Comparison of ENCODE assay signal across 24 cellular contexts in genomic region chr9:27534658-27535209, GRCh38. TPM values are rescaled to one million over a fixed set of nuclear protein-coding genes. Genes with fewer than 3 reads are reported as not detected.
DNase-seq lines count a peak whose midpoint lies in the region; TF ChIP-seq lines count a peak whose summit lies in the region.
"Had no signal": no experiment of that assay in that cellular context is flagged by ENCODE, and none has a peak within 500 bp of the region (broad histone marks: within the 10 kb centered on the region; RNA-seq: fewer than 3 reads in every experiment).

No MANE protein-coding gene starts in this region.

- no peaks in the 10 kb centered on the region for H3K27me3 Mint-ChIP-seq in activated CD4-positive, alpha-beta memory T cell treated with anti-CD3 and anti-CD28 coated beads for 36 hours
- H3K27me3 Mint-ChIP-seq: CD4-positive, alpha-beta memory T cell had no signal

- intact Hi-C loops in ascending aorta (cut with DNase I) (no loop called here), ovary (cut with DNase I) (loop anchor here in 1 of 4 donors (5.0 kb wide), 1 partner anchor 197 kb away; no protein-coding TSS in a partner anchor), thyroid gland (cut with DNase I) (no loop called here)
- intact Hi-C loops in activated CD4-positive, alpha-beta memory T cell treated with anti-CD3 and anti-CD28 coated beads for 36 hours (cut with micrococcal nuclease): no loop called here

- H3K9me3 ChIP-seq in ascending aorta (no peaks in the 10 kb centered on the region), ovary (no peaks in the 10 kb centered on the region), thyroid gland (no peaks in the 10 kb centered on the region), SJCRH30 (replicated peaks) (no peaks in the 10 kb centered on the region)
- H3K9me3 ChIP-seq: neutrophil had no signal

- TF ChIP-seq EP300 in ovary (IDR thresholded peaks at IDR 0.05): no peak

- DNase-seq in ascending aorta (ENCODE audit: low spot score in 2 of 2) (no peak), kidney tubule cell (ENCODE audit: low spot score) (peak; percentile 43), ovary (no peak), thyroid gland (peak in 1 of 2 donors; percentile 7), T-helper 2 cell (no peak), SJCRH30 (no peak), NCI-H1105 (lab: John Stamatoyannopoulos, UW) (no peak)
- no peak for DNase-seq in activated CD4-positive, alpha-beta memory T cell treated with anti-CD3 and anti-CD28 coated beads for 36 hours
- DNase-seq: activated CD4-positive, alpha-beta T cell treated with anti-CD3 and anti-CD28 coated beads, Interleukin-2, amount 50 U/mL, for 1 hour; activated CD8-positive, alpha-beta memory T cell treated with anti-CD3 and anti-CD28 coated beads, Interleukin-2, amount 50 U/mL, for 4 hours; activated effector memory CD4-positive, alpha-beta T cell treated with Interleukin-2 at 50 U/mL for 16 hours; CD4-positive, alpha-beta memory T cell; DMS153; islet precursor cell; NCI-H187; NCI-H82; OCI-M1; SHP77; T-helper 1 cell had no signal

- POLR2A ChIA-PET in activated CD4-positive, alpha-beta memory T cell treated with anti-CD3 and anti-CD28 coated beads for 36 hours (lab: Charles Lee): no interaction called here

- H3K27me3 ChIP-seq in ascending aorta (no peaks in the 10 kb centered on the region), ovary (no peaks in the 10 kb centered on the region), thyroid gland (no peaks in the 10 kb centered on the region), SJCRH30 (no peaks in the 10 kb centered on the region)

- TF ChIP-seq POLR2A in ovary (IDR thresholded peaks at IDR 0.05): no peak
- no peak for TF ChIP-seq POLR2A in thyroid gland (IDR thresholded peaks at IDR 0.05)

- WGBS in ovary, 3 donors: 59 to 67% (median 61%) methylated on average over 3 of the region's 3 CpGs
- 68 to 78% methylated on average over 3 of the region's 3 CpGs for WGBS in thyroid gland, 2 donors

- H3K4me3 Mint-ChIP-seq in activated CD4-positive, alpha-beta memory T cell treated with anti-CD3 and anti-CD28 coated beads for 36 hours: no peak overlapping the region
- H3K4me3 Mint-ChIP-seq: CD4-positive, alpha-beta memory T cell had no signal

- no peaks in the 10 kb centered on the region for H3K36me3 Mint-ChIP-seq in activated CD4-positive, alpha-beta memory T cell treated with anti-CD3 and anti-CD28 coated beads for 36 hours

- TF ChIP-seq CTCF in ascending aorta (IDR thresholded peaks at IDR 0.05): no peak
- no peak for TF ChIP-seq CTCF in ovary (IDR thresholded peaks at IDR 0.05)
- TF ChIP-seq CTCF in thyroid gland (IDR thresholded peaks at IDR 0.05): peak in 1 of 6 experiments; percentile 8

- peaks cover 11 to 66% of the 10 kb centered on the region in 2 donors for H3K4me1 ChIP-seq in ascending aorta
- peaks cover 24% of the 10 kb centered on the region for H3K4me1 ChIP-seq in ovary (ENCODE audit: insufficient read depth)
- H3K4me1 ChIP-seq in thyroid gland: peaks cover 37 to 64% of the 10 kb centered on the region in 2 donors
- no peaks in the 10 kb centered on the region for H3K4me1 ChIP-seq in SJCRH30

- H3K27ac ChIP-seq in ascending aorta (peak overlapping the region; percentile 67 to 78), ovary (peak overlapping the region; percentile 59 to 63), thyroid gland (peak overlapping the region; percentile 17 to 90 (median 77)), SJCRH30 (no peak overlapping the region)

- H3K4me3 ChIP-seq in ascending aorta (peak overlapping the region in 1 of 2 donors; percentile 8), ovary (no peak overlapping the region), thyroid gland (replicated peaks in 1 of 3) (no peak overlapping the region), SJCRH30 (no peak overlapping the region)

- H3K36me3 ChIP-seq in ascending aorta (no peaks in the 10 kb centered on the region), ovary (no peaks in the 10 kb centered on the region), thyroid gland (no peaks in the 10 kb centered on the region), SJCRH30 (no peaks in the 10 kb centered on the region)

- no peaks in the 10 kb centered on the region for H3K9me3 Mint-ChIP-seq in activated CD4-positive, alpha-beta memory T cell treated with anti-CD3 and anti-CD28 coated beads for 36 hours
- H3K9me3 Mint-ChIP-seq: CD4-positive, alpha-beta memory T cell had no signal

- H3K27ac Mint-ChIP-seq in activated CD4-positive, alpha-beta memory T cell treated with anti-CD3 and anti-CD28 coated beads for 36 hours: no peak overlapping the region

- CTCF ChIA-PET in activated CD4-positive, alpha-beta memory T cell treated with anti-CD3 and anti-CD28 coated beads for 36 hours (lab: Charles Lee): interaction anchor here (1.0 kb wide), 1 partner anchor 202 kb away, joined by 3 read pairs; no protein-coding TSS in a partner anchor

- H3K4me1 Mint-ChIP-seq in activated CD4-positive, alpha-beta memory T cell treated with anti-CD3 and anti-CD28 coated beads for 36 hours (ENCODE audit: low read depth): no peaks in the 10 kb centered on the region

RNA-seq across cellular contexts. Expression of gene MOB3B, which starts 5.1 kb away (rescaled TPM):
- 2.4 TPM for total RNA-seq in ascending aorta
- 10 to 100 TPM; 19.3 to 68.2 (median 28.1) TPM for total RNA-seq in ovary
- 10 to 100 TPM; 16.3 to 31.6 TPM for polyA plus RNA-seq in ovary
- 10 to 100 TPM in 3 of 4 donors, 1 to 10 TPM in 1; 9.8 to 17.6 (median 14.6) TPM for total RNA-seq in thyroid gland
- total RNA-seq in SJCRH30 (2014; rRNA removed; shearing (Covaris generic)): 0.25 and 0.34 TPM in 2 replicates
- total RNA-seq in activated CD4-positive, alpha-beta memory T cell treated with anti-CD3 and anti-CD28 coated beads for 36 hours: under 1 TPM; 0.34 to 0.38 TPM

RNA-seq across cellular contexts. Expression of gene IFNK, which starts 10.6 kb away (rescaled TPM):
- total RNA-seq in ascending aorta (not detected), ovary (not detected), thyroid gland (not detected)
- not detected for polyA plus RNA-seq in ovary
- total RNA-seq in SJCRH30 (2014; rRNA removed; shearing (Covaris generic)): not detected in 2 replicates
- not detected for total RNA-seq in activated CD4-positive, alpha-beta memory T cell treated with anti-CD3 and anti-CD28 coated beads for 36 hours
- total RNA-seq: bronchial epithelial cell; CD4-positive, alpha-beta memory T cell; dermis microvascular lymphatic vessel endothelial cell; epithelial cell of proximal tubule; subcutaneous adipose tissue had no signal
- polyA plus RNA-seq: CD4-positive, alpha-beta memory T cell had no signal

RNA-seq across cellular contexts. Expression of gene C9orf72, which starts 38.5 kb away (rescaled TPM):
- 17.1 TPM for total RNA-seq in ascending aorta
- total RNA-seq in ovary: 100 to 1,000 TPM in 1 of 7 donors, 10 to 100 TPM in 6; 18.5 to 100 (median 25.3) TPM
- polyA plus RNA-seq in ovary: 10 to 100 TPM; 13.4 to 16.1 TPM
- total RNA-seq in thyroid gland: 10 to 100 TPM; 26.1 to 58.0 (median 49.5) TPM
- total RNA-seq in SJCRH30 (2014; rRNA removed; shearing (Covaris generic)): 9.6 and 10.0 TPM in 2 replicates
- 10 to 100 TPM; 10.2 to 10.7 TPM for total RNA-seq in activated CD4-positive, alpha-beta memory T cell treated with anti-CD3 and anti-CD28 coated beads for 36 hours
